ENCODE assay signal across 11 cellular contexts in the genomic region with DNA sequence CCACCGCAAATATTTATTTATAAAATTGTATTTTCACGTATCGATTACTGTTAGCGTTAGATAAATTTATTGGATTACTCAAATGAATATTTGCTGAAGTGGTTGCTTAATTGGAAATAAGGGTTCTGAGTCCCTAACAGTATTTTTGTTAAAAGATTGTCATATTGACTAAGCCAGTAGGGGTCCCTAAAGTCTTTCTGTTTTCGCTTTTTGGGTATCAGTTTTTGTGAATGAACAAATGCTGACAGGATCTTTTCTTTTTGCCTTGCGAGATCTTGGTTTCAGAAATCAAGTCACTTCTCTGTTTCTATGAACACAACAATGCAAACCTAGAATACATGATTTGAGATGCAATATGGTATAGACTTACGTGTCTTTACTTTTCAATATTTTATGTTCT. TPM values are rescaled to one million over a fixed set of nuclear protein-coding genes. Genes with fewer than 3 reads are reported as not detected.
DNase-seq lines count a peak whose midpoint lies in the region; ATAC-seq, FAIRE-seq and TF ChIP-seq lines count a peak whose summit lies in the region.
"Had no signal": no experiment of that assay in that cellular context is flagged by ENCODE, and none has a peak within 500 bp of the region (broad histone marks: within the 10 kb centered on the region; RNA-seq: fewer than 3 reads in every experiment).

No MANE protein-coding gene starts in this region.

- peaks cover 6% of the 10 kb centered on the region for H3K79me2 ChIP-seq in GM12878 (ENCODE audit: control insufficient read depth, insufficient read depth, low read length)

- H3K79me1 ChIP-seq in mesenchymal stem cell (replicated peaks; ENCODE audit: low read length, poor library complexity, severe bottlenecking): no peaks in the 10 kb centered on the region

- H3K9ac ChIP-seq in GM12878 (ENCODE audit: control insufficient read depth, insufficient read depth, low read length) (no peak overlapping the region), mesenchymal stem cell (ENCODE audit: low read length) (no peak overlapping the region)

- WGBS in GM12878 (ENCODE audit: insufficient coverage, insufficient replicate concordance, low lambda C conversion rate, missing lambda C conversion rate): 86% methylated on average over 7 of the region's 7 CpGs
- 100% methylated on average over 6 of the region's 7 CpGs for WGBS in mesenchymal stem cell

- no peak overlapping the region for H3K4ac ChIP-seq in mesenchymal stem cell (ENCODE audit: low read depth in 1 of 2, low read length in 2 of 2)

- peaks cover 0 to 26% of the 10 kb centered on the region in 2 experiments; a peak in 3 of 4 replicates for H3K36me3 ChIP-seq in GM12878 (ENCODE audit: control insufficient read depth in 2 of 2, insufficient read depth in 2 of 2, low read length in 1 of 2)
- peaks cover 2 to 16% of the 10 kb centered on the region in 2 experiments for H3K36me3 ChIP-seq in mesenchymal stem cell (ENCODE audit: control insufficient read depth in 1 of 2, insufficient read depth in 2 of 2, low read depth in 1 of 2, low read length in 2 of 2)

- no peak for TF ChIP-seq POLR2A in GM12878 (IDR thresholded peaks at IDR 0.05; ENCODE audit: low read depth, low read length)

- no peaks in the 10 kb centered on the region for H3K9me3 Mint-ChIP-seq in stimulated activated effector memory CD8-positive, alpha-beta T cell treated with anti-CD3 and anti-CD28 coated beads, Interleukin-12 subunit alpha, Interleukin-12 subunit beta, amount 100 ng/mL, for 72 hours

- H3K27me3 ChIP-seq in GM12878 (replicated peaks in 1 of 2; ENCODE audit: control insufficient read depth in 2 of 2, insufficient read depth in 2 of 2, low read length in 1 of 2) (no peaks in the 10 kb centered on the region), mesenchymal stem cell (ENCODE audit: control insufficient read depth in 1 of 2, insufficient read depth in 1 of 2, low read length in 2 of 2) (no peaks in the 10 kb centered on the region)

- no peak overlapping the region for H3K14ac ChIP-seq in mesenchymal stem cell (ENCODE audit: low read length in 2 of 2)

- no peak overlapping the region for H3K23ac ChIP-seq in mesenchymal stem cell (ENCODE audit: low read length in 2 of 2)

- FAIRE-seq in G401.6 (lab: Jason Lieb, UNC) (peak; percentile 90), GM12878 (lab: Jason Lieb, UNC) (no peak)
- FAIRE-seq: GM12891 had no signal

- POLR2A ChIA-PET in GM12878 (lab: Charles Lee): interaction anchor here (1.5 kb wide), 1 partner anchor 189 kb away, joined by 3 read pairs; no protein-coding TSS in a partner anchor

- H3K4me3 Mint-ChIP-seq in stimulated activated effector memory CD8-positive, alpha-beta T cell treated with anti-CD3 and anti-CD28 coated beads, Interleukin-12 subunit alpha, Interleukin-12 subunit beta, amount 100 ng/mL, for 72 hours: no peak overlapping the region

- peaks cover 100% of the 10 kb centered on the region for H3K36me3 Mint-ChIP-seq in stimulated activated effector memory CD8-positive, alpha-beta T cell treated with anti-CD3 and anti-CD28 coated beads, Interleukin-12 subunit alpha, Interleukin-12 subunit beta, amount 100 ng/mL, for 72 hours

- H3K4me1 Mint-ChIP-seq in stimulated activated effector memory CD8-positive, alpha-beta T cell treated with anti-CD3 and anti-CD28 coated beads, Interleukin-12 subunit alpha, Interleukin-12 subunit beta, amount 100 ng/mL, for 72 hours: no peaks in the 10 kb centered on the region

- H3K18ac ChIP-seq in mesenchymal stem cell (ENCODE audit: low read depth in 1 of 2, low read length in 2 of 2): no peak overlapping the region

- peak; percentile 44; the same call in 1 of the 2 replicates for TF ChIP-seq RAD21 in GM12878 (IDR thresholded peaks at IDR 0.05; ENCODE audit: insufficient read depth, low read depth, low read length)

- CTCF ChIA-PET in GM12878 (lab: Yijun Ruan, JAX): interaction anchor here (1.1 to 2.0 kb wide), 6 partner anchors 80 to 192 kb away, joined by 3 to 18 read pairs (median 5); partner anchors contain the start of gene VPS18

- ATAC-seq in GM12878: peak; percentile 33; the same call in 1 of the 3 replicates
- ATAC-seq in stimulated activated effector memory CD8-positive, alpha-beta T cell treated with anti-CD3 and anti-CD28 coated beads, Interleukin-12 subunit alpha, Interleukin-12 subunit beta, amount 100 ng/mL, for 72 hours: no peak
- ATAC-seq: Panc1, psoas muscle had no signal

- H3K4me3 ChIP-seq in GM12878 (no peak overlapping the region), mesenchymal stem cell (ENCODE audit: insufficient read depth in 1 of 2, low read depth in 1 of 2, low read length in 2 of 2) (no peak overlapping the region)
- H3K4me3 ChIP-seq: psoas muscle had no signal

- H3K27ac ChIP-seq in GM12878 (ENCODE audit: control insufficient read depth, insufficient read depth) (no peak overlapping the region), mesenchymal stem cell (ENCODE audit: low read length, poor library complexity, severe bottlenecking) (no peak overlapping the region)
- H3K27ac ChIP-seq: psoas muscle had no signal

- no peak overlapping the region for H2BK12ac ChIP-seq in mesenchymal stem cell (ENCODE audit: low read length in 2 of 2)

- no peak overlapping the region for H4K8ac ChIP-seq in mesenchymal stem cell (ENCODE audit: low read length)

- H3K4me1 ChIP-seq in GM12878 (ENCODE audit: control insufficient read depth, insufficient read depth, low read length) (0 out of 2 replicates have a peak, but pooled peaks cover 2% of the 10 kb centered on the region), mesenchymal stem cell (ENCODE audit: control insufficient read depth, insufficient read depth, low read depth, low read length) (no peaks in the 10 kb centered on the region)
- H3K4me1 ChIP-seq: psoas muscle had no signal

- no peak overlapping the region for H3K27ac Mint-ChIP-seq in stimulated activated effector memory CD8-positive, alpha-beta T cell treated with anti-CD3 and anti-CD28 coated beads, Interleukin-12 subunit alpha, Interleukin-12 subunit beta, amount 100 ng/mL, for 72 hours

- no peak overlapping the region for H2BK15ac ChIP-seq in mesenchymal stem cell (ENCODE audit: low read depth, poor library complexity, severe bottlenecking)

- SMC1A ChIA-PET in GM12878 (lab: Charles Lee; ENCODE audit: uncharacterized antibody, unreplicated experiment): interaction anchor here (1.4 to 2.1 kb wide), 3 partner anchors 8 to 83 kb away, joined by 4 to 8 read pairs (median 5); no protein-coding TSS in a partner anchor

- H2AFZ ChIP-seq in GM12878 (ENCODE audit: control insufficient read depth, low read depth, low read length): no peak overlapping the region
- no peak overlapping the region for H2AFZ ChIP-seq in mesenchymal stem cell (ENCODE audit: low read depth, low read length)

- no TSS peak for BruUV-seq in GM12878 (replicated peaks; lab: Mats Ljungman, UMichigan)

- no peak overlapping the region for H2AK5ac ChIP-seq in mesenchymal stem cell (ENCODE audit: low read length, severe bottlenecking)

- H4K20me1 ChIP-seq in GM12878 (ENCODE audit: control insufficient read depth, insufficient read depth): no peaks in the 10 kb centered on the region

- H3K4me2 ChIP-seq in GM12878 (ENCODE audit: control insufficient read depth, insufficient read depth): no peak overlapping the region
- H3K4me2 ChIP-seq in mesenchymal stem cell (ENCODE audit: low read length, poor library complexity, severe bottlenecking): no peak overlapping the region

- H3K9me3 ChIP-seq in GM12878 (replicated peaks; ENCODE audit: control insufficient read depth, insufficient read depth, low read length) (no peaks in the 10 kb centered on the region), mesenchymal stem cell (ENCODE audit: control insufficient read depth, low read length) (no peaks in the 10 kb centered on the region)
- H3K9me3 ChIP-seq: psoas muscle had no signal

- intact Hi-C loops in GM12878 (cut with micrococcal nuclease; ENCODE audit: unreplicated experiment): loop anchor here (5.0 kb wide), 1 partner anchor 80 kb away; no protein-coding TSS in a partner anchor

- TF ChIP-seq EP300 in GM12878 (IDR thresholded peaks at IDR 0.05; ENCODE audit: borderline replicate concordance in 1 of 2, control insufficient read depth in 1 of 2, low read depth in 2 of 2, low read length in 2 of 2): no peak

- no peak overlapping the region for H2BK120ac ChIP-seq in mesenchymal stem cell (ENCODE audit: low read depth, low read length)

- H4K91ac ChIP-seq in mesenchymal stem cell (ENCODE audit: low read length): no peak overlapping the region

- TF ChIP-seq CTCF in GM12878 (IDR thresholded peaks at IDR 0.05 in 2 of 3, conservative IDR thresholded peaks at IDR 0.05 in 1 of 3; ENCODE audit: control insufficient read depth in 2 of 3, extremely low read depth in 1 of 3, insufficient read depth in 1 of 3, low read depth in 3 of 3, low read length in 3 of 3): peak; percentile 28 to 42 (median 36); a peak in 3 of 6 replicates

- DNase-seq in KBM-7: peak; percentile 37
- no peak for DNase-seq in GM12878 (ENCODE audit: low read depth, low spot score)
- DNase-seq in mesenchymal stem cell: peak; percentile 26
- DNase-seq in NCI-H2196 treated with DMSO at 0.1 percent for 48 hours (lab: John Stamatoyannopoulos, UW; ENCODE audit: unreplicated experiment): no peak
- DNase-seq in occipital lobe (lab: John Stamatoyannopoulos, UW): no peak
- no peak for DNase-seq in activated CD4-positive, alpha-beta T cell treated with anti-CD3 and anti-CD28 coated beads, Interleukin-2, amount 50 U/mL, for 4 hours
- no peak for DNase-seq in stimulated activated effector memory CD8-positive, alpha-beta T cell treated with anti-CD3 and anti-CD28 coated beads, Interleukin-12 subunit alpha, Interleukin-12 subunit beta, amount 100 ng/mL, for 72 hours (ENCODE audit: low spot score in 2 of 2)
- DNase-seq: psoas muscle had no signal

- RAD21 ChIA-PET in GM12878 (lab: Charles Lee; ENCODE audit: unreplicated experiment): interaction anchor here (0.7 kb wide), 1 partner anchor 190 kb away, joined by 4 read pairs; no protein-coding TSS in a partner anchor

- H2BK5ac ChIP-seq in mesenchymal stem cell (ENCODE audit: low read depth, low read length, poor library complexity, severe bottlenecking): no peak overlapping the region

- in situ Hi-C loops in KBM-7 (cut with MboI; ENCODE audit: low pct_unique_long_range_greater_than_20kb, low sequenced_read_pairs) (no loop called here), GM12878 (cut with MboI) (no loop called here)

RNA-seq across cellular contexts. Expression of gene RAD51, which starts 7.1 kb away (rescaled TPM):
- total RNA-seq in GM12878 (2013; cell fraction: nucleolus; rRNA removed): 9.2 and 10.9 TPM in 2 replicates
- total RNA-seq in GM12878 (2014; rRNA removed) (23.7 and 24.2 TPM in 2 replicates), GM12878 (2014; rRNA removed; fragmentation: Illumina TruSeq; extraction: Trizol) (18.7 and 19.2 TPM in 2 replicates), GM12878 (2021) (36.3 and 36.8 TPM in 2 replicates), occipital lobe (0.47 TPM)
- polyA plus RNA-seq in GM12878 (2011; ENCODE audit: low read depth): 9.8 TPM
- polyA plus RNA-seq in GM12878 (2011; rRNA removed) (27.9 and 29.0 TPM in 2 replicates), GM12878 (2014; fragmentation: Illumina TruSeq; extraction: Trizol) (33.6 and 38.7 TPM in 2 replicates), GM12878 (2014; fragmentation: Nextera tagmentation; extraction: Ambion mirVana) (10 to 100 TPM; 13.1 to 23.6 TPM), GM12878 (2014; rRNA removed) (31.1 and 33.2 TPM in 2 replicates), GM12878 (2016; fragmentation: Nextera tagmentation; extraction: Ambion mirVana) (10 to 100 TPM; 53.9 to 55.0 TPM)
- 28.7 and 32.6 TPM in 2 replicates for polyA plus RNA-seq in GM12878 (2011; cell fraction: cytosol; rRNA removed)
- 23.6 and 28.1 TPM in 2 replicates for polyA plus RNA-seq in GM12878 (2011; cell fraction: nucleus; rRNA removed)
- 18.0 and 20.4 TPM in 2 replicates for polyA plus RNA-seq in GM12878 (2012)
- polyA minus RNA-seq in GM12878 (2011; rRNA and poly(A)+ RNA removed): 30.1 and 32.3 TPM in 2 replicates
- 8.5 and 8.6 TPM in 2 replicates for polyA minus RNA-seq in GM12878 (2011; cell fraction: cytosol; rRNA and poly(A)+ RNA removed)
- polyA minus RNA-seq in GM12878 (2011; cell fraction: nucleus; rRNA and poly(A)+ RNA removed): 10.8 and 13.7 TPM in 2 replicates
- polyA plus RNA-seq in mesenchymal stem cell (2013, experiment 1 of 2): 2.8 TPM
- polyA plus RNA-seq in mesenchymal stem cell (2013, experiment 2 of 2): 2.9 TPM

RNA-seq across cellular contexts. Expression of gene RMDN3, which starts 53.0 kb away (rescaled TPM):
- 27.3 and 27.4 TPM in 2 replicates for total RNA-seq in GM12878 (2013; cell fraction: nucleolus; rRNA removed)
- total RNA-seq in GM12878 (2014; rRNA removed) (15.4 and 20.0 TPM in 2 replicates), GM12878 (2014; rRNA removed; fragmentation: Illumina TruSeq; extraction: Trizol) (16.3 and 16.9 TPM in 2 replicates), GM12878 (2021) (27.6 and 28.3 TPM in 2 replicates), occipital lobe (15.0 TPM)
- 10.9 TPM for polyA plus RNA-seq in GM12878 (2011; ENCODE audit: low read depth)
- polyA plus RNA-seq in GM12878 (2011; rRNA removed) (19.4 and 19.9 TPM in 2 replicates), GM12878 (2014; fragmentation: Illumina TruSeq; extraction: Trizol) (19.3 and 20.5 TPM in 2 replicates), GM12878 (2014; fragmentation: Nextera tagmentation; extraction: Ambion mirVana) (10 to 100 TPM in 1 of 2 experiments, 1 to 10 TPM in 1; 5.7 to 10.2 TPM), GM12878 (2014; rRNA removed) (21.3 and 23.1 TPM in 2 replicates), GM12878 (2016; fragmentation: Nextera tagmentation; extraction: Ambion mirVana) (10 to 100 TPM; 38.3 to 44.4 TPM)
- polyA plus RNA-seq in GM12878 (2011; cell fraction: cytosol; rRNA removed): 19.9 and 20.6 TPM in 2 replicates
- 24.7 and 30.0 TPM in 2 replicates for polyA plus RNA-seq in GM12878 (2011; cell fraction: nucleus; rRNA removed)
- polyA plus RNA-seq in GM12878 (2012): 17.3 and 20.8 TPM in 2 replicates
- 11.1 and 14.7 TPM in 2 replicates for polyA minus RNA-seq in GM12878 (2011; rRNA and poly(A)+ RNA removed)
- polyA minus RNA-seq in GM12878 (2011; cell fraction: cytosol; rRNA and poly(A)+ RNA removed): 7.4 and 8.2 TPM in 2 replicates
- polyA minus RNA-seq in GM12878 (2011; cell fraction: nucleus; rRNA and poly(A)+ RNA removed): 7.4 and 11.3 TPM in 2 replicates
- polyA plus RNA-seq in mesenchymal stem cell (2013, experiment 1 of 2): 15.7 TPM
- 17.6 TPM for polyA plus RNA-seq in mesenchymal stem cell (2013, experiment 2 of 2)

Comparison
In these comparisons a context has a peak if more than half of its experiments do, and no peak if none do; other contexts are left out.
1. DNase-seq: peak in KBM-7 (single experiment) and mesenchymal stem cell (single experiment); none in GM12878 (single experiment), NCI-H2196 treated with DMSO at 0.1 percent for 48 hours (single experiment), occipital lobe (single experiment), activated CD4-positive, alpha-beta T cell treated with anti-CD3 and anti-CD28 coated beads, Interleukin-2, amount 50 U/mL, for 4 hours (0 of 2) and stimulated activated effector memory CD8-positive, alpha-beta T cell treated with anti-CD3 and anti-CD28 coated beads, Interleukin-12 subunit alpha, Interleukin-12 subunit beta, amount 100 ng/mL, for 72 hours (0 of 2).